ENCODE assay signal across 8 cellular contexts in genomic region chr1:35557611-35558373, GRCh38. TPM values are rescaled to one million over a fixed set of nuclear protein-coding genes. Genes with fewer than 3 reads are reported as not detected.
DNase-seq lines count a peak whose midpoint lies in the region; ATAC-seq, FAIRE-seq and TF ChIP-seq lines count a peak whose summit lies in the region.

Gene NCDN (plus strand): TSS chr1:35557799. CDS start chr1:35558191, 392 bp downstream.

- H3K27me3 ChIP-seq in esophagus muscularis mucosa, result peaks cover 0 to 5% (median 0%) of the 10 kb centered on the region in 4 donors

- peaks cover 58 to 86% (median 77%) of the 10 kb centered on the region in 4 donors for H3K4me1 ChIP-seq in esophagus muscularis mucosa

- intact Hi-C loops in esophagus muscularis mucosa (cut with DNase I), result loop anchor here (5.0 kb wide), 1 partner anchor 365 kb away; the partner anchor contains the start of gene SFPQ

- peak within 1 kb of the TSS; percentile 99 for H3K4me3 Mint-ChIP-seq in activated T-cell treated with anti-CD3 and anti-CD28 coated beads, Interleukin-2, amount 50 U/mL, for 72 hours

- H3K27ac Mint-ChIP-seq in activated T-cell treated with anti-CD3 and anti-CD28 coated beads, Interleukin-2, amount 50 U/mL, for 72 hours, result peak within 1 kb of the TSS; percentile 99

- peaks cover 70% of the 10 kb centered on the region for H3K4me1 Mint-ChIP-seq in activated T-cell treated with anti-CD3 and anti-CD28 coated beads, Interleukin-2, amount 50 U/mL, for 72 hours (ENCODE audit: low read depth)

- H3K9me3 Mint-ChIP-seq in activated T-cell treated with anti-CD3 and anti-CD28 coated beads, Interleukin-2, amount 50 U/mL, for 72 hours, result no peaks in the 10 kb centered on the region

- 1% methylated on average over 38 of the region's 58 CpGs for WGBS in esophagus muscularis mucosa

- TF ChIP-seq CTCF in esophagus muscularis mucosa (IDR thresholded peaks at IDR 0.05), result no peak

- peaks cover 2 to 9% of the 10 kb centered on the region in 2 donors for H3K36me3 Mint-ChIP-seq in activated T-cell treated with anti-CD3 and anti-CD28 coated beads, Interleukin-2, amount 50 U/mL, for 72 hours (ENCODE audit: insufficient read depth in 2 of 2)

- peak; percentile 71 for ATAC-seq in GM21737 (IDR thresholded peaks at IDR 0.05; ENCODE audit: unreplicated experiment)
- ATAC-seq in activated T-cell treated with anti-CD3 and anti-CD28 coated beads, Interleukin-2, amount 50 U/mL, for 72 hours (replicated peaks in 1 of 2), result peak; percentile 91 to 94

- FAIRE-seq in RCC 7860 (lab: Jason Lieb, UNC), result peak; percentile 69

- H3K36me3 ChIP-seq in KOPT-K1 (ENCODE audit: insufficient read depth, low read length) (peaks cover 33% of the 10 kb centered on the region), esophagus muscularis mucosa (peaks cover 3 to 27% (median 21%) of the 10 kb centered on the region in 4 donors)

- H3K27me3 Mint-ChIP-seq in activated T-cell treated with anti-CD3 and anti-CD28 coated beads, Interleukin-2, amount 50 U/mL, for 72 hours (ENCODE audit: low read depth), result no peaks in the 10 kb centered on the region

- TF ChIP-seq EP300 in esophagus muscularis mucosa (IDR thresholded peaks at IDR 0.05), result no peak

- no peaks in the 10 kb centered on the region for H3K9me3 ChIP-seq in KOPT-K1 (ENCODE audit: insufficient read depth, low read length, poor library complexity, severe bottlenecking)
- no peaks in the 10 kb centered on the region for H3K9me3 ChIP-seq in esophagus muscularis mucosa

- H3K4me3 ChIP-seq in esophagus muscularis mucosa, result peak within 1 kb of the TSS; percentile 94 to 98 (median 96)

- peak; percentile 90 for DNase-seq in DMS53 treated with DMSO at 0.1 percent for 48 hours (lab: John Stamatoyannopoulos, UW; ENCODE audit: unreplicated experiment)
- peak; percentile 90 for DNase-seq in RCC 7860 (ENCODE audit: low spot score)
- peak; percentile 97 for DNase-seq in activated T-cell treated with anti-CD3 and anti-CD28 coated beads, Interleukin-2, amount 50 U/mL, for 72 hours
- peak; percentile 100 for DNase-seq in esophagus muscularis mucosa (ENCODE audit: extremely low spot score)
- DNase-seq in myocyte (ENCODE audit: low read depth), result peak; percentile 98
- peak; percentile 91 to 98 for DNase-seq in stimulated activated CD8-positive, alpha-beta memory T cell treated with anti-CD3 and anti-CD28 coated beads, Interleukin-7, amount 100 ng/mL, for 48 hours (ENCODE audit: extremely low read depth in 1 of 2, low read depth in 1 of 2)

- TF ChIP-seq POLR2A in esophagus muscularis mucosa (IDR thresholded peaks at IDR 0.05; ENCODE audit: low read depth), result no peak

- peak within 1 kb of the TSS; percentile 92 for H3K27ac ChIP-seq in KOPT-K1 (ENCODE audit: low read depth, low read length, poor library complexity, severe bottlenecking)
- peak within 1 kb of the TSS; percentile 98 to 99 (median 98) for H3K27ac ChIP-seq in esophagus muscularis mucosa (replicated peaks in 1 of 4)

RNA-seq across cellular contexts. Expression of gene NCDN, which starts in this region (rescaled TPM):
- 10 to 100 TPM; 23.7 to 24.7 TPM for total RNA-seq in activated T-cell treated with anti-CD3 and anti-CD28 coated beads, Interleukin-2, amount 50 U/mL, for 72 hours
- 10 to 100 TPM; 22.4 to 40.4 (median 29.2) TPM for total RNA-seq in esophagus muscularis mucosa
- 44.1 and 58.6 TPM in 2 replicates for total RNA-seq in myocyte
- 69.7 TPM for polyA plus RNA-seq in myocyte (2012)

Comparison
In these comparisons a context has a peak if more than half of its experiments do, and no peak if none do; other contexts are left out.
1. Peak in every context shown above with its lines: DNase-seq, ATAC-seq, H3K4me3 ChIP-seq and H3K27ac ChIP-seq.